1 cellular context compared by ENCODE assay signal in genomic region chr12:85348779-85349178, GRCh38.
A peak's percentile ranks its signal among the peaks of the same experiment; 100 is the strongest.
TF ChIP-seq lines count a peak whose summit lies in the region.

No MANE protein-coding gene starts in this region.

TF ChIP-seq in HEK293, 187 proteins besides CTCF, POLR2A, EP300 and RAD21 (continued from another document):
- TF ChIP-seq, protein P1, sequence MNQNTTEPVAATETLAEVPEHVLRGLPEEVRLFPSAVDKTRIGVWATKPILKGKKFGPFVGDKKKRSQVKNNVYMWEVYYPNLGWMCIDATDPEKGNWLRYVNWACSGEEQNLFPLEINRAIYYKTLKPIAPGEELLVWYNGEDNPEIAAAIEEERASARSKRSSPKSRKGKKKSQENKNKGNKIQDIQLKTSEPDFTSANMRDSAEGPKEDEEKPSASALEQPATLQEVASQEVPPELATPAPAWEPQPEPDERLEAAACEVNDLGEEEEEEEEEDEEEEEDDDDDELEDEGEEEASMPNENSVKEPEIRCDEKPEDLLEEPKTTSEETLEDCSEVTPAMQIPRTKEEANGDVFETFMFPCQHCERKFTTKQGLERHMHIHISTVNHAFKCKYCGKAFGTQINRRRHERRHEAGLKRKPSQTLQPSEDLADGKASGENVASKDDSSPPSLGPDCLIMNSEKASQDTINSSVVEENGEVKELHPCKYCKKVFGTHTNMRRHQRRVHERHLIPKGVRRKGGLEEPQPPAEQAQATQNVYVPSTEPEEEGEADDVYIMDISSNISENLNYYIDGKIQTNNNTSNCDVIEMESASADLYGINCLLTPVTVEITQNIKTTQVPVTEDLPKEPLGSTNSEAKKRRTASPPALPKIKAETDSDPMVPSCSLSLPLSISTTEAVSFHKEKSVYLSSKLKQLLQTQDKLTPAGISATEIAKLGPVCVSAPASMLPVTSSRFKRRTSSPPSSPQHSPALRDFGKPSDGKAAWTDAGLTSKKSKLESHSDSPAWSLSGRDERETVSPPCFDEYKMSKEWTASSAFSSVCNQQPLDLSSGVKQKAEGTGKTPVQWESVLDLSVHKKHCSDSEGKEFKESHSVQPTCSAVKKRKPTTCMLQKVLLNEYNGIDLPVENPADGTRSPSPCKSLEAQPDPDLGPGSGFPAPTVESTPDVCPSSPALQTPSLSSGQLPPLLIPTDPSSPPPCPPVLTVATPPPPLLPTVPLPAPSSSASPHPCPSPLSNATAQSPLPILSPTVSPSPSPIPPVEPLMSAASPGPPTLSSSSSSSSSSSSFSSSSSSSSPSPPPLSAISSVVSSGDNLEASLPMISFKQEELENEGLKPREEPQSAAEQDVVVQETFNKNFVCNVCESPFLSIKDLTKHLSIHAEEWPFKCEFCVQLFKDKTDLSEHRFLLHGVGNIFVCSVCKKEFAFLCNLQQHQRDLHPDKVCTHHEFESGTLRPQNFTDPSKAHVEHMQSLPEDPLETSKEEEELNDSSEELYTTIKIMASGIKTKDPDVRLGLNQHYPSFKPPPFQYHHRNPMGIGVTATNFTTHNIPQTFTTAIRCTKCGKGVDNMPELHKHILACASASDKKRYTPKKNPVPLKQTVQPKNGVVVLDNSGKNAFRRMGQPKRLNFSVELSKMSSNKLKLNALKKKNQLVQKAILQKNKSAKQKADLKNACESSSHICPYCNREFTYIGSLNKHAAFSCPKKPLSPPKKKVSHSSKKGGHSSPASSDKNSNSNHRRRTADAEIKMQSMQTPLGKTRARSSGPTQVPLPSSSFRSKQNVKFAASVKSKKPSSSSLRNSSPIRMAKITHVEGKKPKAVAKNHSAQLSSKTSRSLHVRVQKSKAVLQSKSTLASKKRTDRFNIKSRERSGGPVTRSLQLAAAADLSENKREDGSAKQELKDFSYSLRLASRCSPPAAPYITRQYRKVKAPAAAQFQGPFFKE (tag by site-specific recombination; IDR thresholded peaks at IDR 0.05; ENCODE audit: borderline replicate concordance) = no peak
- TF ChIP-seq KLF10 (tag by site-specific recombination; IDR thresholded peaks at IDR 0.05) (no peak), ZBTB1 (tag by site-specific recombination; IDR thresholded peaks at IDR 0.05) (no peak; the same call in 1 of the 2 replicates), ZNF423 (tag by site-specific recombination; IDR thresholded peaks at IDR 0.05) (no peak), REPIN1 (tag by site-specific recombination; IDR thresholded peaks at IDR 0.05; ENCODE audit: low read depth) (no peak), ZNF24 (tag by site-specific recombination; IDR thresholded peaks at IDR 0.05) (no peak), ZBTB20 (tag by site-specific recombination; IDR thresholded peaks at IDR 0.05) (no peak), ZNF10 (tag by site-specific recombination; IDR thresholded peaks at IDR 0.05) (no peak), ZNF580 (tag by site-specific recombination; IDR thresholded peaks at IDR 0.05) (0 out of 2 replicates have a peak, but pooled peaks have one; percentile 16), KLF8 (tag by site-specific recombination; IDR thresholded peaks at IDR 0.05) (no peak), BCL11A (tag by site-specific recombination; IDR thresholded peaks at IDR 0.05; ENCODE audit: low read depth) (no peak), ZNF701 (tag by site-specific recombination; IDR thresholded peaks at IDR 0.05) (no peak), ZNF571 (tag by site-specific recombination; IDR thresholded peaks at IDR 0.05) (no peak), ZBTB7A (tag by site-specific recombination; IDR thresholded peaks at IDR 0.05; ENCODE audit: low read depth) (no peak), MZF1 (tag by site-specific recombination; IDR thresholded peaks at IDR 0.05; ENCODE audit: borderline replicate concordance) (no peak), ZNF2 (tag by site-specific recombination; IDR thresholded peaks at IDR 0.05) (no peak), YY2 (tag by site-specific recombination; IDR thresholded peaks at IDR 0.05) (no peak), ZNF624 (tag by site-specific recombination; IDR thresholded peaks at IDR 0.05) (no peak), ZNF776 (tag by site-specific recombination; IDR thresholded peaks at IDR 0.05; ENCODE audit: borderline replicate concordance) (no peak), ZNF366 (tag by site-specific recombination; conservative IDR thresholded peaks at IDR 0.05) (0 out of 2 replicates have a peak, but pooled peaks have one; percentile 23), ZFP69B (tag by site-specific recombination; IDR thresholded peaks at IDR 0.05) (no peak), ZNF626 (tag by site-specific recombination; IDR thresholded peaks at IDR 0.05) (no peak), ZBTB49 (tag by site-specific recombination; IDR thresholded peaks at IDR 0.05; ENCODE audit: low read depth) (no peak), ZNF530 (tag by site-specific recombination; IDR thresholded peaks at IDR 0.05; ENCODE audit: low read depth) (no peak), ZSCAN30 (tag by site-specific recombination; IDR thresholded peaks at IDR 0.05) (no peak), ZNF561 (tag by site-specific recombination; IDR thresholded peaks at IDR 0.05; ENCODE audit: borderline replicate concordance) (0 out of 2 replicates have a peak, but pooled peaks have one; percentile 26), ZNF629 (tag by site-specific recombination; IDR thresholded peaks at IDR 0.05) (no peak), ZNF354C (tag by site-specific recombination; IDR thresholded peaks at IDR 0.05; ENCODE audit: borderline replicate concordance, low read depth) (no peak), ZSCAN23 (tag by site-specific recombination; IDR thresholded peaks at IDR 0.05) (no peak), EGR2 (tag by site-specific recombination; IDR thresholded peaks at IDR 0.05; ENCODE audit: low read depth) (no peak), OSR2 (tag by site-specific recombination; IDR thresholded peaks at IDR 0.05) (peak; percentile 59; the same call in 1 of the 2 replicates), ZNF175 (tag by site-specific recombination; IDR thresholded peaks at IDR 0.05) (no peak), ZNF747 (tag by site-specific recombination; IDR thresholded peaks at IDR 0.05) (no peak), FEZF1 (tag by site-specific recombination; IDR thresholded peaks at IDR 0.05) (peak; percentile 67), ZNF16 (tag by site-specific recombination; IDR thresholded peaks at IDR 0.05; ENCODE audit: low read depth) (no peak), ZBTB10 (tag by site-specific recombination; IDR thresholded peaks at IDR 0.05) (no peak), SP7 (tag by site-specific recombination; IDR thresholded peaks at IDR 0.05) (peak; percentile 45), ZNF239 (tag by site-specific recombination; IDR thresholded peaks at IDR 0.05) (no peak), ZNF169 (tag by site-specific recombination; IDR thresholded peaks at IDR 0.05) (no peak), ZNF830 (tag by site-specific recombination; IDR thresholded peaks at IDR 0.05; ENCODE audit: low read depth) (no peak)
- TF ChIP-seq, protein P2, sequence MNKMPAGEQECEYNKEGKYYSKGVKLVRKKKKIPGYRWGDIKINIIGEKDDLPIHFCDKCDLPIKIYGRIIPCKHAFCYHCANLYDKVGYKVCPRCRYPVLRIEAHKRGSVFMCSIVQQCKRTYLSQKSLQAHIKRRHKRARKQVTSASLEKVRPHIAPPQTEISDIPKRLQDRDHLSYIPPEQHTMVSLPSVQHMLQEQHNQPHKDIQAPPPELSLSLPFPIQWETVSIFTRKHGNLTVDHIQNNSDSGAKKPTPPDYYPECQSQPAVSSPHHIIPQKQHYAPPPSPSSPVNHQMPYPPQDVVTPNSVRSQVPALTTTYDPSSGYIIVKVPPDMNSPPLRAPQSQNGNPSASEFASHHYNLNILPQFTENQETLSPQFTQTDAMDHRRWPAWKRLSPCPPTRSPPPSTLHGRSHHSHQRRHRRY (tag by site-specific recombination; IDR thresholded peaks at IDR 0.05) = no peak
